Comparison of ENCODE assay signal across 1 cellular context in the genomic region with DNA sequence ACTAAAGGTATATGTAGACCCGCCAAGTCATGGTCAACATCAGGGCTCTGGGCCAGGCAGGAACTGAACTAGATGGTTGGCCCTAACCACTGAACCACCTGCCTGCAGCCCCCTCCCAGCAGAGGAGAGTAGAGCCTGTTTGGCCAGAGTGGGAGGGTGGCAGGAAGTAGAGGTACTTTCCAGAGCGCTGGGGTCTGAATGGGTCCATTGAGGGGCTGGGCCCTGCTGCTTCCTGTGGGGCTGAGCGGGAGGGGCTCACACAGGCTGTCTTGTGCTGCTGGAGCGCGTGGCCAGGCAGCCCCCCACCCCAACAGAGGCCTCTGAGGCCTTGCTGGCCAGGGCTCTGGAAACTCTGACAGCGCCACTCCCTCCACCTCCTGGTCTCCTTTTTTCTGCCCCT.
TF ChIP-seq lines count a peak whose summit lies in the region.

No MANE protein-coding gene starts in this region.

TF ChIP-seq in IMR-90, 13 proteins besides CTCF, POLR2A, EP300 and RAD21:
- TF ChIP-seq, protein P1, sequence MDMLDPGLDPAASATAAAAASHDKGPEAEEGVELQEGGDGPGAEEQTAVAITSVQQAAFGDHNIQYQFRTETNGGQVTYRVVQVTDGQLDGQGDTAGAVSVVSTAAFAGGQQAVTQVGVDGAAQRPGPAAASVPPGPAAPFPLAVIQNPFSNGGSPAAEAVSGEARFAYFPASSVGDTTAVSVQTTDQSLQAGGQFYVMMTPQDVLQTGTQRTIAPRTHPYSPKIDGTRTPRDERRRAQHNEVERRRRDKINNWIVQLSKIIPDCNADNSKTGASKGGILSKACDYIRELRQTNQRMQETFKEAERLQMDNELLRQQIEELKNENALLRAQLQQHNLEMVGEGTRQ (IDR thresholded peaks at IDR 0.05; ENCODE audit: low read depth, low read length) = no peak
- TF ChIP-seq MAFK (IDR thresholded peaks at IDR 0.05; ENCODE audit: low read depth, low read length) = no peak
